ENCODE assay signal across 22 cellular contexts in the genomic region with DNA sequence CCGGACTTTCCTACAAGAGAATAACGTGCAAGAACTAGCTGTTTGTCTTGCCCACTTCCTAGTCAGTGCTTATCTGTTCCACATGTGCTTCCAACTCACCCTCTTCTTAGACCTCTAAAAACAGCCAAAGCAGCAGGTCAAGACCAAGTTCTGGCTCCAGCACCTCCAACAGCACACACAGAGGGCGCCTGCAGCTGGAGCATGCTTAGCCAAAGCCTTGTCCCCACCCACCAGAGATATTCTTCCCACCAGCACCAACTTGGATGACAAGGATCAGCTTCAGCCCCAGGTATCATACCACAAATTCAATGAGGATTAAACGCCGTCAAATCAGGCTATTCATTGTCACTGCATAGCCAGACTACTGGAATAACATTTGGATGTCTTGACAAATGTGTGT.
"Had no signal": no experiment of that assay in that cellular context is flagged by ENCODE, and none has a peak within 500 bp of the region (broad histone marks: within the 10 kb centered on the region; RNA-seq: fewer than 3 reads in every experiment).

No MANE protein-coding gene starts in this region.

- H3K4me3 ChIP-seq: left ventricle myocardium inferior, psoas muscle, right lobe of liver, skin epidermis, stomach, suprapubic skin, transverse colon, vagina had no signal

- H3K4me3 Mint-ChIP-seq: activated B cell treated with CpG ODN at 0.5 μM for 24 hours; activated CD4-positive, alpha-beta memory T cell treated with anti-CD3 and anti-CD28 coated beads for 36 hours; activated naive CD4-positive, alpha-beta T cell treated with anti-CD3 and anti-CD28 coated beads, Interleukin-2, amount 10 ng/mL, durations not matched to agents 7 days and 5 days; activated T-cell treated with anti-CD3 and anti-CD28 coated beads, Interleukin-2, amount 50 U/mL, for 72 hours; natural killer cell; stimulated activated memory B cell treated with anti-CD40 and anti-IgM and Interleukin-4, amounts not matched to agents 10 μg/mL and 1 μg/mL and 100 μg/mL, for 72 hours had no signal

- H3K9me3 ChIP-seq: left ventricle myocardium inferior, psoas muscle, right lobe of liver, stomach, suprapubic skin, transverse colon, vagina had no signal

- H3K27ac ChIP-seq: left ventricle myocardium inferior, psoas muscle, right lobe of liver, skin epidermis, stomach, suprapubic skin, transverse colon, vagina had no signal

- ATAC-seq: activated T-cell treated with anti-CD3 and anti-CD28 coated beads, Interleukin-2, amount 50 U/mL, for 72 hours; natural killer cell; psoas muscle; right lobe of liver; stimulated activated memory B cell treated with anti-CD40 and anti-IgM and Interleukin-4, amounts not matched to agents 10 μg/mL and 1 μg/mL and 100 μg/mL, for 72 hours had no signal

- H3K36me3 ChIP-seq: transverse colon, vagina had no signal

- H3K27ac Mint-ChIP-seq: activated B cell treated with CpG ODN at 0.5 μM for 24 hours; activated CD4-positive, alpha-beta memory T cell treated with anti-CD3 and anti-CD28 coated beads for 36 hours; activated naive CD4-positive, alpha-beta T cell treated with anti-CD3 and anti-CD28 coated beads, Interleukin-2, amount 10 ng/mL, durations not matched to agents 7 days and 5 days; activated T-cell treated with anti-CD3 and anti-CD28 coated beads, Interleukin-2, amount 50 U/mL, for 72 hours; natural killer cell; stimulated activated memory B cell treated with anti-CD40 and anti-IgM and Interleukin-4, amounts not matched to agents 10 μg/mL and 1 μg/mL and 100 μg/mL, for 72 hours had no signal

- H3K9me3 Mint-ChIP-seq: activated B cell treated with CpG ODN at 0.5 μM for 24 hours; activated CD4-positive, alpha-beta memory T cell treated with anti-CD3 and anti-CD28 coated beads for 36 hours; activated naive CD4-positive, alpha-beta T cell treated with anti-CD3 and anti-CD28 coated beads, Interleukin-2, amount 10 ng/mL, durations not matched to agents 7 days and 5 days; activated T-cell treated with anti-CD3 and anti-CD28 coated beads, Interleukin-2, amount 50 U/mL, for 72 hours; natural killer cell; stimulated activated memory B cell treated with anti-CD40 and anti-IgM and Interleukin-4, amounts not matched to agents 10 μg/mL and 1 μg/mL and 100 μg/mL, for 72 hours had no signal

- H3K36me3 Mint-ChIP-seq: natural killer cell had no signal

- H3K27me3 ChIP-seq: right lobe of liver, stomach, suprapubic skin, transverse colon, vagina had no signal

- DNase-seq: activated B cell treated with CpG ODN at 0.5 μM for 24 hours; activated CD4-positive, alpha-beta memory T cell treated with anti-CD3 and anti-CD28 coated beads for 36 hours; activated CD4-positive, alpha-beta T cell treated with anti-CD3 and anti-CD28 coated beads for 4 hours; activated effector memory CD4-positive, alpha-beta T cell treated with anti-CD3 and anti-CD28 coated beads, Interleukin-2, amount 50 U/mL, for 16 hours; activated naive CD4-positive, alpha-beta T cell treated with anti-CD3 and anti-CD28 coated beads, Interleukin-2, amount 10 ng/mL, durations not matched to agents 7 days and 5 days; activated T-cell treated with anti-CD3 and anti-CD28 coated beads, Interleukin-2, amount 50 U/mL, for 72 hours; cortex of kidney; effector CD4-positive, alpha-beta T cell; foreskin melanocyte; left ventricle myocardium inferior; mammary epithelial cell; midbrain; natural killer cell; psoas muscle; right lobe of liver; stimulated activated CD4-positive, alpha-beta T cell treated with anti-CD3 and anti-CD28 coated beads, Interleukin-1b, Interleukin-23, amount 100 ng/mL, for 48 hours; stomach; transverse colon had no signal

- H3K4me1 ChIP-seq: psoas muscle, right lobe of liver, transverse colon had no signal

- H3K27me3 Mint-ChIP-seq: activated B cell treated with CpG ODN at 0.5 μM for 24 hours; activated CD4-positive, alpha-beta memory T cell treated with anti-CD3 and anti-CD28 coated beads for 36 hours; activated naive CD4-positive, alpha-beta T cell treated with anti-CD3 and anti-CD28 coated beads, Interleukin-2, amount 10 ng/mL, durations not matched to agents 7 days and 5 days; stimulated activated memory B cell treated with anti-CD40 and anti-IgM and Interleukin-4, amounts not matched to agents 10 μg/mL and 1 μg/mL and 100 μg/mL, for 72 hours had no signal
